In the genomic region with DNA sequence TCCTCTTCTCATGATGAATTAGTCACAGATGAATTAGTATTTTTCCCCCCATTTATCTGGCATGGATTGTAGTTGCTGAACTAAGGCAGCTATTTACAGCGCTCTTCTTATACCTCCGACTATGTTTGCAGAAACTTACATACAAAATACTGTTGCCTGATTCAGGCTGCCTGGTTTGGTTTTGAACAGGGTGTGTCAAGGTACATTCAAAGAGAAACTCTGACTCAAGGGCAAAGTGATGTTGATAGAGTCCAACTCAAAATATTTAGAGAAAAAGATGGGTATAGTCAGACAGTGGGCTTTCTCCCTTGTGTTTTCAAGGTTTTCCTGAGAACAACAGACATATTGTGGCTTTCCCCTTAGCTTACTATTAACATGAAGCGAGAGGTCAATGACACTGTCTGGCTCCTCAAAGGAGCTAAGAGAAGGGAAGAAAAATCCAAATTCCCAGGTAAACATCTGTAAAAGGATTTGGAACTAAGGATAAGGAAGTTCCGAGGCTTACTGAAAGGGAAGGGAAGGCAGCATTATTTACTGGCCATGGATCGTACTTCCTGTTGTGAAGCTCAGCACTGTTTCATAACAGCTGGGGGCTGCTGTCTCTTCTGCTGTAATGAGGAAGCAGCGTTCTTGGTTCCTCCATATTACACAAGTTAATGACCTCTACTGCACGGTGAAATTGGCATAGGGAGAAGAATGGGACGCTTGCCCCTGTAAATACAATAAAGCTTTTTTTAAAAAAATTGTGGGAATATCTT, we compare ENCODE assay signal across 1 cellular context.
TF ChIP-seq lines count a peak whose summit lies in the region.

No MANE protein-coding gene starts in this region.

TF ChIP-seq in GM12878, 131 proteins besides CTCF, POLR2A, EP300 and RAD21 (continued from another document):
- TF ChIP-seq ZNF687 (IDR thresholded peaks at IDR 0.05) (peak; percentile 71), NBN (IDR thresholded peaks at IDR 0.05) (peak; percentile 74; the same call in 1 of the 2 replicates), HDGF (IDR thresholded peaks at IDR 0.05) (peak; percentile 60; the same call in 1 of the 2 replicates), IKZF2 (IDR thresholded peaks at IDR 0.05) (peak; percentile 90 to 91), NR2F1 (conservative IDR thresholded peaks at IDR 0.05) (0 out of 2 replicates have a peak, but pooled peaks have one; percentile 32), ZBTB40 (IDR thresholded peaks at IDR 0.05; ENCODE audit: borderline replicate concordance) (no peak), CBX3 (IDR thresholded peaks at IDR 0.05; ENCODE audit: borderline replicate concordance, low read depth) (no peak), ZNF384 (IDR thresholded peaks at IDR 0.05; ENCODE audit: borderline replicate concordance, low read depth, low read length) (no peak), HCFC1 (IDR thresholded peaks at IDR 0.05; ENCODE audit: low read length) (no peak), TARDBP (IDR thresholded peaks at IDR 0.05; ENCODE audit: borderline replicate concordance) (no peak), ZBED1 (IDR thresholded peaks at IDR 0.05; ENCODE audit: borderline replicate concordance) (no peak), JUNB (IDR thresholded peaks at IDR 0.05) (peak; percentile 83), MXI1 (IDR thresholded peaks at IDR 0.05; ENCODE audit: low read depth, low read length) (no peak), TCF12 (IDR thresholded peaks at IDR 0.05; ENCODE audit: low read depth, low read length) (peak; percentile 82), MTA2 (IDR thresholded peaks at IDR 0.05; ENCODE audit: low read depth) (peak; percentile 70; the same call in 1 of the 2 replicates), MLLT1 (IDR thresholded peaks at IDR 0.05) (peak; percentile 63; the same call in 1 of the 2 replicates), TBL1XR1 (IDR thresholded peaks at IDR 0.05; ENCODE audit: low read depth, low read length) (no peak), TCF3 (IDR thresholded peaks at IDR 0.05; ENCODE audit: borderline replicate concordance, insufficient read depth, low read depth, low read length) (peak; percentile 90; the same call in 1 of the 2 replicates), BCL11A (IDR thresholded peaks at IDR 0.05; ENCODE audit: low read depth, low read length) (peak; percentile 48; the same call in 1 of the 2 replicates), IRF4 (IDR thresholded peaks at IDR 0.05; ENCODE audit: low read depth, low read length) (no peak), ATF7 (IDR thresholded peaks at IDR 0.05; ENCODE audit: low read depth) (peak; percentile 32; the same call in 1 of the 2 replicates), ETV6 (conservative IDR thresholded peaks at IDR 0.05 in 1 of 2, IDR thresholded peaks at IDR 0.05 in 1 of 2; ENCODE audit: borderline replicate concordance in 1 of 2, low read depth in 1 of 2) (peak in 1 of 2 experiments; percentile 73; a peak in 2 of 4 replicates), RAD51 (IDR thresholded peaks at IDR 0.05) (no peak), EED (IDR thresholded peaks at IDR 0.05; ENCODE audit: low read depth) (peak; percentile 87), EZH2 (IDR thresholded peaks at IDR 0.05; ENCODE audit: borderline replicate concordance, control insufficient read depth, low read depth, low read length) (no peak), NFIC (IDR thresholded peaks at IDR 0.05; ENCODE audit: low read depth, low read length) (peak; percentile 70), STAT1 (conservative IDR thresholded peaks at IDR 0.05) (no peak), FOXK2 (IDR thresholded peaks at IDR 0.05) (no peak), ATF2 (IDR thresholded peaks at IDR 0.05; ENCODE audit: low read length) (peak; percentile 24; the same call in 1 of the 2 replicates), SREBF1 (IDR thresholded peaks at IDR 0.05; ENCODE audit: low read length) (no peak), IKZF1 (conservative IDR thresholded peaks at IDR 0.05) (peak; percentile 90), GATAD2B (conservative IDR thresholded peaks at IDR 0.05; ENCODE audit: low read depth) (peak; percentile 50; the same call in 1 of the 2 replicates), YY1 (IDR thresholded peaks at IDR 0.05; ENCODE audit: low read depth, low read length) (0 out of 2 replicates have a peak, but pooled peaks have one; percentile 21), SPI1 (IDR thresholded peaks at IDR 0.05; ENCODE audit: borderline replicate concordance, insufficient read depth, low read depth, low read length) (peak; percentile 73; the same call in 1 of the 2 replicates), FOXM1 (IDR thresholded peaks at IDR 0.05; ENCODE audit: low read depth, low read length) (peak; percentile 71; the same call in 1 of the 2 replicates), RUNX3 (IDR thresholded peaks at IDR 0.05; ENCODE audit: low read length) (peak; percentile 39)
- TF ChIP-seq, protein P1, sequence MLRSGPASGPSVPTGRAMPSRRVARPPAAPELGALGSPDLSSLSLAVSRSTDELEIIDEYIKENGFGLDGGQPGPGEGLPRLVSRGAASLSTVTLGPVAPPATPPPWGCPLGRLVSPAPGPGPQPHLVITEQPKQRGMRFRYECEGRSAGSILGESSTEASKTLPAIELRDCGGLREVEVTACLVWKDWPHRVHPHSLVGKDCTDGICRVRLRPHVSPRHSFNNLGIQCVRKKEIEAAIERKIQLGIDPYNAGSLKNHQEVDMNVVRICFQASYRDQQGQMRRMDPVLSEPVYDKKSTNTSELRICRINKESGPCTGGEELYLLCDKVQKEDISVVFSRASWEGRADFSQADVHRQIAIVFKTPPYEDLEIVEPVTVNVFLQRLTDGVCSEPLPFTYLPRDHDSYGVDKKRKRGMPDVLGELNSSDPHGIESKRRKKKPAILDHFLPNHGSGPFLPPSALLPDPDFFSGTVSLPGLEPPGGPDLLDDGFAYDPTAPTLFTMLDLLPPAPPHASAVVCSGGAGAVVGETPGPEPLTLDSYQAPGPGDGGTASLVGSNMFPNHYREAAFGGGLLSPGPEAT (IDR thresholded peaks at IDR 0.05; ENCODE audit: low read depth), result peak; percentile 81
- TF ChIP-seq, protein P2, sequence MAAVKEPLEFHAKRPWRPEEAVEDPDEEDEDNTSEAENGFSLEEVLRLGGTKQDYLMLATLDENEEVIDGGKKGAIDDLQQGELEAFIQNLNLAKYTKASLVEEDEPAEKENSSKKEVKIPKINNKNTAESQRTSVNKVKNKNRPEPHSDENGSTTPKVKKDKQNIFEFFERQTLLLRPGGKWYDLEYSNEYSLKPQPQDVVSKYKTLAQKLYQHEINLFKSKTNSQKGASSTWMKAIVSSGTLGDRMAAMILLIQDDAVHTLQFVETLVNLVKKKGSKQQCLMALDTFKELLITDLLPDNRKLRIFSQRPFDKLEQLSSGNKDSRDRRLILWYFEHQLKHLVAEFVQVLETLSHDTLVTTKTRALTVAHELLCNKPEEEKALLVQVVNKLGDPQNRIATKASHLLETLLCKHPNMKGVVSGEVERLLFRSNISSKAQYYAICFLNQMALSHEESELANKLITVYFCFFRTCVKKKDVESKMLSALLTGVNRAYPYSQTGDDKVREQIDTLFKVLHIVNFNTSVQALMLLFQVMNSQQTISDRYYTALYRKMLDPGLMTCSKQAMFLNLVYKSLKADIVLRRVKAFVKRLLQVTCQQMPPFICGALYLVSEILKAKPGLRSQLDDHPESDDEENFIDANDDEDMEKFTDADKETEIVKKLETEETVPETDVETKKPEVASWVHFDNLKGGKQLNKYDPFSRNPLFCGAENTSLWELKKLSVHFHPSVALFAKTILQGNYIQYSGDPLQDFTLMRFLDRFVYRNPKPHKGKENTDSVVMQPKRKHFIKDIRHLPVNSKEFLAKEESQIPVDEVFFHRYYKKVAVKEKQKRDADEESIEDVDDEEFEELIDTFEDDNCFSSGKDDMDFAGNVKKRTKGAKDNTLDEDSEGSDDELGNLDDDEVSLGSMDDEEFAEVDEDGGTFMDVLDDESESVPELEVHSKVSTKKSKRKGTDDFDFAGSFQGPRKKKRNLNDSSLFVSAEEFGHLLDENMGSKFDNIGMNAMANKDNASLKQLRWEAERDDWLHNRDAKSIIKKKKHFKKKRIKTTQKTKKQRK (IDR thresholded peaks at IDR 0.05; ENCODE audit: low read depth, low read length), result no peak
- TF ChIP-seq, protein P3, sequence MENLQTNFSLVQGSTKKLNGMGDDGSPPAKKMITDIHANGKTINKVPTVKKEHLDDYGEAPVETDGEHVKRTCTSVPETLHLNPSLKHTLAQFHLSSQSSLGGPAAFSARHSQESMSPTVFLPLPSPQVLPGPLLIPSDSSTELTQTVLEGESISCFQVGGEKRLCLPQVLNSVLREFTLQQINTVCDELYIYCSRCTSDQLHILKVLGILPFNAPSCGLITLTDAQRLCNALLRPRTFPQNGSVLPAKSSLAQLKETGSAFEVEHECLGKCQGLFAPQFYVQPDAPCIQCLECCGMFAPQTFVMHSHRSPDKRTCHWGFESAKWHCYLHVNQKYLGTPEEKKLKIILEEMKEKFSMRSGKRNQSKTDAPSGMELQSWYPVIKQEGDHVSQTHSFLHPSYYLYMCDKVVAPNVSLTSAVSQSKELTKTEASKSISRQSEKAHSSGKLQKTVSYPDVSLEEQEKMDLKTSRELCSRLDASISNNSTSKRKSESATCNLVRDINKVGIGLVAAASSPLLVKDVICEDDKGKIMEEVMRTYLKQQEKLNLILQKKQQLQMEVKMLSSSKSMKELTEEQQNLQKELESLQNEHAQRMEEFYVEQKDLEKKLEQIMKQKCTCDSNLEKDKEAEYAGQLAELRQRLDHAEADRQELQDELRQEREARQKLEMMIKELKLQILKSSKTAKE (IDR thresholded peaks at IDR 0.05; ENCODE audit: low read depth, poor library complexity, severe bottlenecking), result peak; percentile 76
